In the genomic region with DNA sequence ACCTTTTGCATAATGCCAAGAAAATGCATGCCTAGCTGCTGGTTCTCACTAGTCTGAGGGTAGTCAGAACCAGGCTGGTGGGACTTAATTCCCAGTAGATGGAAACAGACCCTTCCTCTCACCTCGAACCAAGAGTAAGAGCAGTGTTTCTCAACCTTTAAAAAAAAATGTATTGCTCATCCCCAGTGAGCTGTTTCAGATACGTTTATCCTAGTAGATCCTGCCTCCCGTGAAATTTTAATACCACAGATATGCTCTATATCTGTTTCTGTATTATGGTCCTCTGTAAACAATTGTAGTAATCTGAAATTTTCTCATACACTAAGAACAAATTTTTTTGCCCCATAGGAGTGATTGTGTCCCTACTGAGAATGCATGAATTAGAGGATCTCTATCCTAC, we compare ENCODE assay signal across 24 cellular contexts.
DNase-seq lines count a peak whose midpoint lies in the region; ATAC-seq, FAIRE-seq and TF ChIP-seq lines count a peak whose summit lies in the region.
"Had no signal": no experiment of that assay in that cellular context is flagged by ENCODE, and none has a peak within 500 bp of the region (broad histone marks: within the 10 kb centered on the region; RNA-seq: fewer than 3 reads in every experiment).

No MANE protein-coding gene starts in this region.

- BruUV-seq in IMR-90 (replicated peaks; lab: Mats Ljungman, UMichigan): no TSS peak

- H4K20me1 ChIP-seq in IMR-90 (ENCODE audit: insufficient read depth, low read length) (no peaks in the 10 kb centered on the region), keratinocyte (ENCODE audit: control insufficient read depth, extremely low read depth, insufficient read depth, low read length) (no peaks in the 10 kb centered on the region)

- peak overlapping the region; percentile 85; the same call in 1 of the 2 replicates for H4K5ac ChIP-seq in IMR-90 (ENCODE audit: low read depth, low read length)

- H2BK120ac ChIP-seq in IMR-90 (ENCODE audit: low read depth, low read length): peak overlapping the region; percentile 89

- H3K27me3 ChIP-seq in IMR-90 (ENCODE audit: control insufficient read depth, insufficient read depth, low read length) (no peaks in the 10 kb centered on the region), brain microvascular endothelial cell (replicated peaks) (no peaks in the 10 kb centered on the region), keratinocyte (ENCODE audit: control insufficient read depth, extremely low read depth, insufficient read depth, low read length) (no peaks in the 10 kb centered on the region), thoracic aorta (replicated peaks; ENCODE audit: insufficient read depth) (no peaks in the 10 kb centered on the region)
- H3K27me3 ChIP-seq: ovary, Peyer's patch, right atrium auricular region, thyroid gland had no signal

- H2BK5ac ChIP-seq in IMR-90 (ENCODE audit: low read depth, low read length, poor library complexity, severe bottlenecking): peak overlapping the region; percentile 84

- dilution Hi-C loops in IMR-90 (cut with HindIII; ENCODE audit: low sequenced_read_pairs, unreplicated experiment) (no loop called here), keratinocyte (cut with MboI; ENCODE audit: extremely low pct_ligation_motif_present, low sequenced_read_pairs) (no loop called here)

- peak overlapping the region; percentile 29; the same call in 2 of the 3 replicates for H2BK15ac ChIP-seq in IMR-90 (ENCODE audit: low read depth, low read length)

- no peak for TF ChIP-seq CTCF in IMR-90 (conservative IDR thresholded peaks at IDR 0.05; ENCODE audit: low read depth, low read length)
- no peak for TF ChIP-seq CTCF in brain microvascular endothelial cell (IDR thresholded peaks at IDR 0.05; ENCODE audit: low read depth, low read length, missing control alignments)
- TF ChIP-seq CTCF in keratinocyte (optimal IDR thresholded peaks at IDR 0.05 in 1 of 3, IDR thresholded peaks at IDR 0.05 in 1 of 3, conservative IDR thresholded peaks at IDR 0.05 in 1 of 3; ENCODE audit: extremely low read depth in 1 of 3, insufficient read depth in 2 of 3, low read length in 3 of 3): no peak
- no peak for TF ChIP-seq CTCF in thoracic aorta (IDR thresholded peaks at IDR 0.05)

- H2AFZ ChIP-seq in IMR-90 (replicated peaks; ENCODE audit: low read length, poor library complexity) (no peak overlapping the region), keratinocyte (ENCODE audit: control insufficient read depth, low read length) (no peak overlapping the region)

- peak overlapping the region; percentile 53; the same call in 1 of the 2 replicates for H3K18ac ChIP-seq in IMR-90 (ENCODE audit: low read depth, low read length)

- no peaks in the 10 kb centered on the region for H3K79me2 ChIP-seq in keratinocyte (ENCODE audit: control insufficient read depth, insufficient read depth, low read length)

- WGBS in IMR-90 (ENCODE audit: extremely low coverage in 2 of 2, insufficient read length in 1 of 2), 2 experiments: no CpG with 5 or more reads among the region's 3 CpGs

- no peak overlapping the region; the same call in 1 of the 2 replicates for H3K56ac ChIP-seq in IMR-90 (ENCODE audit: extremely low read depth, insufficient read depth, low read length)

- no peak overlapping the region for H3K9ac ChIP-seq in IMR-90 (ENCODE audit: low read depth, low read length)
- no peak overlapping the region for H3K9ac ChIP-seq in keratinocyte (ENCODE audit: control insufficient read depth, extremely low read depth, insufficient read depth, low read length)

- no peak for TF ChIP-seq POLR2A in IMR-90 (IDR thresholded peaks at IDR 0.05; ENCODE audit: low read depth, low read length)
- TF ChIP-seq POLR2A in GM12891 (IDR thresholded peaks at IDR 0.05; ENCODE audit: low read depth, low read length): no peak
- no peak for TF ChIP-seq POLR2A in H54 (IDR thresholded peaks at IDR 0.05; ENCODE audit: low read depth, low read length)

- H3K9me1 ChIP-seq in IMR-90 (ENCODE audit: insufficient read depth, low read length): peaks cover 8% of the 10 kb centered on the region; the same call in 1 of the 2 replicates
- H3K9me1 ChIP-seq in keratinocyte (ENCODE audit: control insufficient read depth, extremely low read depth, insufficient read depth, low read length): no peaks in the 10 kb centered on the region

- H3K23ac ChIP-seq in IMR-90 (ENCODE audit: low read depth, low read length): 0 out of 2 replicates have a peak overlapping the region, but pooled peaks have one; percentile 4

- in situ Hi-C loops in IMR-90 (cut with MboI; ENCODE audit: low sequenced_read_pairs) (no loop called here), brain microvascular endothelial cell (cut with HindIII; ENCODE audit: low pct_ligation_motif_present, low sequenced_read_pairs) (no loop called here)

- H2AK5ac ChIP-seq in IMR-90 (ENCODE audit: low read depth, low read length): peak overlapping the region; percentile 14; the same call in 1 of the 2 replicates

- H3K4me2 ChIP-seq in IMR-90 (ENCODE audit: low read depth, low read length) (peak overlapping the region; percentile 56; the same call in 1 of the 2 replicates), keratinocyte (ENCODE audit: control insufficient read depth, extremely low read depth, insufficient read depth, low read depth, low read length) (peak overlapping the region; percentile 59)

- intact Hi-C loops in IMR-90 (cut with micrococcal nuclease): no loop called here

- CTCF ChIA-PET in IMR-90 (lab: Yijun Ruan, JAX): interaction anchor here (0.6 kb wide), 1 partner anchor 199 kb away, joined by 3 read pairs; no protein-coding TSS in a partner anchor

- DNase-seq in IMR-90 (peak; percentile 51), brain microvascular endothelial cell (no peak), keratinocyte (ENCODE audit: low read depth, low spot score) (no peak), thoracic aorta (ENCODE audit: low spot score) (no peak), RKO (ENCODE audit: low spot score) (no peak), GM12891 (ENCODE audit: insufficient read length, low spot score) (no peak), H54 (ENCODE audit: insufficient read length, low spot score) (no peak)
- DNase-seq: activated CD4-positive, alpha-beta T cell treated with anti-CD3 and anti-CD28 coated beads for 36 hours; activated T-cell treated with anti-CD3 and anti-CD28 coated beads, Interleukin-2, amount 50 U/mL, for 24 hours; CD4-positive, alpha-beta T cell; DMS153; foreskin fibroblast; KG1; natural killer cell; NCI-H1436 treated with DMSO at 0.1 percent for 48 hours; NCI-H2171; NCI-H524; ovary; Peyer's patch; stimulated activated CD4-positive, alpha-beta T cell treated with anti-CD3 and anti-CD28 coated beads, Interleukin-15, amount 100 ng/mL, for 24 hours; stimulated activated naive CD8-positive, alpha-beta T cell treated with anti-CD3 and anti-CD28 coated beads, Interleukin-15, Interleukin-2, amounts not matched to agents 100 U/mL and 50 U/mL, for 24 hours; thyroid gland had no signal

- ATAC-seq in IMR-90 (ENCODE audit: low read depth) (peak; percentile 27; the same call in 1 of the 2 replicates), thoracic aorta (ENCODE audit: insufficient number of reproducible peaks, low FRiP score, low read depth) (no peak)
- ATAC-seq: natural killer cell had no signal

- no peak overlapping the region for H2AK9ac ChIP-seq in IMR-90 (replicated peaks; ENCODE audit: low read depth, low read length, poor library complexity)

- H4K91ac ChIP-seq in IMR-90 (ENCODE audit: insufficient read depth, low read depth, low read length): peak overlapping the region; percentile 71

- H3K9me3 ChIP-seq in IMR-90 (ENCODE audit: control insufficient read depth, insufficient read depth, low read length) (no peaks in the 10 kb centered on the region), keratinocyte (ENCODE audit: control insufficient read depth, low read depth, low read length) (no peaks in the 10 kb centered on the region), thoracic aorta (no peaks in the 10 kb centered on the region)
- H3K9me3 ChIP-seq: ovary, Peyer's patch, right atrium auricular region, thyroid gland had no signal

- H3K27ac ChIP-seq in IMR-90 (ENCODE audit: insufficient read depth, low read length) (peak overlapping the region; percentile 70; the same call in 1 of the 2 replicates), brain microvascular endothelial cell (peak overlapping the region; percentile 81), keratinocyte (ENCODE audit: control insufficient read depth, insufficient read depth, low read length) (peak overlapping the region; percentile 59), thoracic aorta (peak overlapping the region in 1 of 2 donors; percentile 61)
- H3K27ac ChIP-seq: ovary, right atrium auricular region, thyroid gland had no signal

- H3K14ac ChIP-seq in IMR-90 (replicated peaks; ENCODE audit: low read depth, low read length): peak overlapping the region; percentile 8

- no peak for FAIRE-seq in keratinocyte (lab: Jason Lieb, UNC)
- no peak for FAIRE-seq in GM12891 (lab: Jason Lieb, UNC)
- FAIRE-seq in H54 (lab: Jason Lieb, UNC): no peak
- FAIRE-seq: G401.6 had no signal

- H4K8ac ChIP-seq in IMR-90 (ENCODE audit: low read depth in 2 of 2, low read length in 2 of 2): peak overlapping the region; percentile 48 to 65

- H3K36me3 ChIP-seq in IMR-90 (ENCODE audit: control insufficient read depth, insufficient read depth, low read length) (peaks cover 12% of the 10 kb centered on the region), brain microvascular endothelial cell (replicated peaks) (no peaks in the 10 kb centered on the region), keratinocyte (ENCODE audit: control insufficient read depth in 2 of 2, extremely low read depth in 1 of 2, insufficient read depth in 2 of 2, low read length in 2 of 2) (no peaks in the 10 kb centered on the region), thoracic aorta (no peaks in the 10 kb centered on the region)
- H3K36me3 ChIP-seq: ovary, Peyer's patch, right atrium auricular region, thyroid gland had no signal

- POLR2A ChIA-PET in IMR-90 (lab: Charles Lee; ENCODE audit: unreplicated experiment): no interaction called here

- peaks cover 0 to 4% of the 10 kb centered on the region in 2 experiments; a peak in 1 of 4 replicates for H3K79me1 ChIP-seq in IMR-90 (ENCODE audit: low read depth in 1 of 2, low read length in 2 of 2)

- H3K4me1 ChIP-seq in IMR-90 (ENCODE audit: control insufficient read depth, insufficient read depth, low read length): peaks cover 17% of the 10 kb centered on the region
- H3K4me1 ChIP-seq in keratinocyte (ENCODE audit: control insufficient read depth, extremely low read depth, insufficient read depth, low read length): peaks cover 33% of the 10 kb centered on the region
- H3K4me1 ChIP-seq in thoracic aorta (ENCODE audit: control insufficient read depth in 1 of 2, low read depth in 2 of 2): peaks cover 22 to 36% of the 10 kb centered on the region in 2 donors

- H3K4me3 ChIP-seq in IMR-90 (ENCODE audit: insufficient read depth, low read depth, low read length): no peak overlapping the region
- H3K4me3 ChIP-seq in brain microvascular endothelial cell (ENCODE audit: low read depth, low read length): no peak overlapping the region
- H3K4me3 ChIP-seq in keratinocyte (ENCODE audit: control insufficient read depth in 2 of 3, extremely low read depth in 1 of 3, insufficient read depth in 2 of 3, low read depth in 1 of 3, low read length in 3 of 3): no peak overlapping the region
- peak overlapping the region; percentile 46 for H3K4me3 ChIP-seq in thoracic aorta
- H3K4me3 ChIP-seq: ovary, Peyer's patch, right atrium auricular region, thyroid gland had no signal

- no peak for TF ChIP-seq RAD21 in IMR-90 (IDR thresholded peaks at IDR 0.05; ENCODE audit: low read length)

- peak overlapping the region; percentile 72 for H3K4ac ChIP-seq in IMR-90 (ENCODE audit: low read depth, low read length)

- H2BK20ac ChIP-seq in IMR-90 (ENCODE audit: low read depth, low read length): peak overlapping the region; percentile 79
